ENCODE assay signal across 8 cellular contexts in genomic region chr19:29665215-29665825, GRCh38. TPM values are rescaled to one million over a fixed set of nuclear protein-coding genes. Genes with fewer than 3 reads are reported as not detected.
A peak's percentile ranks its signal among the peaks of the same experiment; 100 is the strongest.
DNase-seq lines count a peak whose midpoint lies in the region; ATAC-seq and TF ChIP-seq lines count a peak whose summit lies in the region.

Gene PLEKHF1 (plus strand): TSS chr19:29665461. CDS start chr19:29673840, 8,379 bp downstream.

- no peaks in the 10 kb centered on the region for H3K9me3 ChIP-seq in left lung

- ATAC-seq in GM18861 (IDR thresholded peaks at IDR 0.05; ENCODE audit: unreplicated experiment) (peak; percentile 76), HG03064 (IDR thresholded peaks at IDR 0.05; ENCODE audit: low read depth, unreplicated experiment) (peak; percentile 73), left lung (peak; percentile 97)

- H3K27me3 Mint-ChIP-seq in activated CD4-positive, alpha-beta T cell treated with anti-CD3 and anti-CD28 coated beads, Interleukin-2, amount 10 ng/mL, durations not matched to agents 24 days and 14 days = no peaks in the 10 kb centered on the region

- peaks cover 16% of the 10 kb centered on the region for H3K36me3 Mint-ChIP-seq in activated CD4-positive, alpha-beta T cell treated with anti-CD3 and anti-CD28 coated beads, Interleukin-2, amount 10 ng/mL, durations not matched to agents 24 days and 14 days (ENCODE audit: low read depth)

- intact Hi-C loops in activated CD4-positive, alpha-beta T cell treated with anti-CD3 and anti-CD28 coated beads, Interleukin-2, amount 10 ng/mL, durations not matched to agents 24 days and 14 days (cut with micrococcal nuclease) = loop anchor here (1.0 to 2.0 kb wide), 2 partner anchors 8 to 43 kb away; no protein-coding TSS in a partner anchor
- intact Hi-C loops in left lung (cut with DNase I) = no loop called here

- DNase-seq in AG09309 (ENCODE audit: low read depth) (no peak), NCI-H345 treated with DMSO at 0.1 percent for 48 hours (lab: John Stamatoyannopoulos, UW; ENCODE audit: unreplicated experiment) (peak; percentile 64), coronary artery (ENCODE audit: low spot score) (peak; percentile 89), left lung (peak; percentile 91 to 96)
- DNase-seq in activated CD4-positive, alpha-beta T cell treated with anti-CD3 and anti-CD28 coated beads, Interleukin-2, amount 10 ng/mL, durations not matched to agents 24 days and 14 days = peak; percentile 99
- DNase-seq in stimulated activated CD4-positive, alpha-beta T cell treated with anti-CD3 and anti-CD28 coated beads, Interleukin-2, amount 100 ng/mL, for 4 hours (ENCODE audit: low read depth) = peak; percentile 69

- TF ChIP-seq CTCF in AG09309 (IDR thresholded peaks at IDR 0.05; ENCODE audit: control insufficient read depth, insufficient read depth, low read depth, low read length, missing control alignments) (no peak), coronary artery (IDR thresholded peaks at IDR 0.05) (no peak), left lung (IDR thresholded peaks at IDR 0.05) (no peak)

- H3K27me3 ChIP-seq in left lung = peaks cover 0 to 12% of the 10 kb centered on the region in 2 donors

- H3K36me3 ChIP-seq in left lung = no peaks in the 10 kb centered on the region

- H3K4me1 ChIP-seq in left lung = peaks cover 13 to 50% of the 10 kb centered on the region in 2 donors

- H3K27ac ChIP-seq in coronary artery (peak within 1 kb of the TSS; percentile 95 to 96), left lung (peak within 1 kb of the TSS; percentile 77 to 81)

- peak within 1 kb of the TSS; percentile 94 for H3K27ac Mint-ChIP-seq in activated CD4-positive, alpha-beta T cell treated with anti-CD3 and anti-CD28 coated beads, Interleukin-2, amount 10 ng/mL, durations not matched to agents 24 days and 14 days

- peak within 1 kb of the TSS; percentile 65 for H3K4me3 ChIP-seq in AG09309 (ENCODE audit: control insufficient read depth, low read depth, low read length)
- peak within 1 kb of the TSS; percentile 92 for H3K4me3 ChIP-seq in coronary artery
- peak within 1 kb of the TSS; percentile 61 to 68 for H3K4me3 ChIP-seq in left lung

- H3K4me3 Mint-ChIP-seq in activated CD4-positive, alpha-beta T cell treated with anti-CD3 and anti-CD28 coated beads, Interleukin-2, amount 10 ng/mL, durations not matched to agents 24 days and 14 days = peak within 1 kb of the TSS; percentile 95

- no peaks in the 10 kb centered on the region for H3K9me3 Mint-ChIP-seq in activated CD4-positive, alpha-beta T cell treated with anti-CD3 and anti-CD28 coated beads, Interleukin-2, amount 10 ng/mL, durations not matched to agents 24 days and 14 days

- H3K4me1 Mint-ChIP-seq in activated CD4-positive, alpha-beta T cell treated with anti-CD3 and anti-CD28 coated beads, Interleukin-2, amount 10 ng/mL, durations not matched to agents 24 days and 14 days = peaks cover 63% of the 10 kb centered on the region

RNA-seq across cellular contexts. Expression of gene PLEKHF1, which starts in this region (rescaled TPM):
- 24.0 and 26.7 TPM in 2 replicates for total RNA-seq in activated CD4-positive, alpha-beta T cell treated with anti-CD3 and anti-CD28 coated beads, Interleukin-2, amount 10 ng/mL, durations not matched to agents 24 days and 14 days
- total RNA-seq in left lung = 1 to 10 TPM; 6.1 to 8.5 TPM
